Comparison of ENCODE assay signal across 11 cellular contexts in the genomic region with DNA sequence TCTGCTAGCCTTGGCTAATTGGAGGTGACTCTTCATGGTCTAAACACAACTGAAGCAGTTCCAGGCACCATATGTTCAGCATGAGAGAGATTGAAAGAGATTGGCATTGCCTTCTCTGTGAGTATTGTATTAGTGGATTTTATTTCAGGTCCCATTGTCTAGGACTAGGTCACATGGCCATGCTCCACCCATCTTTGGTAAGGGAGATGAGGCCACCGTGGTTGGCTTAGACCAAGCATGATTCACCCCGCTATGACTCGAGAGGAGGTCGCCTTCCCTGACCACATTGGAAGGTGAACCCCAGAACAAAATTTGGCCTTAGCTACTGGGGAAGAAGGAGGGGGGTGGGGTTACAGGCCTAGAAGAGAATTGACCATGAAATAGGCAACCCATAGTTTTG.
A peak's percentile ranks its signal among the peaks of the same experiment; 100 is the strongest.
DNase-seq lines count a peak whose midpoint lies in the region; ATAC-seq lines count a peak whose summit lies in the region.
"Had no signal": no experiment of that assay in that cellular context is flagged by ENCODE, and none has a peak within 500 bp of the region (broad histone marks: within the 10 kb centered on the region; RNA-seq: fewer than 3 reads in every experiment).

No MANE protein-coding gene starts in this region.

- H3K4me1 Mint-ChIP-seq in naive thymus-derived CD4-positive, alpha-beta T cell: peaks cover 0 to 16% (median 14%) of the 10 kb centered on the region in 7 donors
- H3K4me1 Mint-ChIP-seq in CD8-positive, alpha-beta memory T cell: peaks cover 4 to 11% (median 10%) of the 10 kb centered on the region in 3 donors

- CTCF ChIA-PET in naive thymus-derived CD4-positive, alpha-beta T cell (lab: Charles Lee): no interaction called here
- CTCF ChIA-PET in CD8-positive, alpha-beta memory T cell (lab: Charles Lee): no interaction called here

- no peak overlapping the region for H3K4me3 ChIP-seq in naive thymus-derived CD4-positive, alpha-beta T cell (ENCODE audit: low read length)
- no peak overlapping the region for H3K4me3 ChIP-seq in CD8-positive, alpha-beta memory T cell (ENCODE audit: low read length)
- H3K4me3 ChIP-seq: skin epidermis, vagina had no signal

- H3K27me3 Mint-ChIP-seq in naive thymus-derived CD4-positive, alpha-beta T cell: no peaks in the 10 kb centered on the region
- peaks cover 0 to 3% of the 10 kb centered on the region in 2 donors for H3K27me3 Mint-ChIP-seq in CD8-positive, alpha-beta memory T cell

- no peak overlapping the region for H3K27ac Mint-ChIP-seq in naive thymus-derived CD4-positive, alpha-beta T cell
- no peak overlapping the region for H3K27ac Mint-ChIP-seq in CD8-positive, alpha-beta memory T cell

- peak; percentile 68 for ATAC-seq in naive thymus-derived CD4-positive, alpha-beta T cell
- no peak for ATAC-seq in GM21367 (IDR thresholded peaks at IDR 0.05; ENCODE audit: unreplicated experiment)

- H3K27ac ChIP-seq in naive thymus-derived CD4-positive, alpha-beta T cell (ENCODE audit: low read depth, low read length): no peak overlapping the region
- no peak overlapping the region for H3K27ac ChIP-seq in CD8-positive, alpha-beta memory T cell (ENCODE audit: low read depth, low read length)
- H3K27ac ChIP-seq: skin epidermis, vagina had no signal

- no peaks in the 10 kb centered on the region for H3K9me3 Mint-ChIP-seq in naive thymus-derived CD4-positive, alpha-beta T cell
- H3K9me3 Mint-ChIP-seq in CD8-positive, alpha-beta memory T cell: no peaks in the 10 kb centered on the region

- no peaks in the 10 kb centered on the region for H3K36me3 ChIP-seq in naive thymus-derived CD4-positive, alpha-beta T cell (ENCODE audit: control insufficient read depth in 2 of 3, insufficient read depth in 3 of 3, low read length in 3 of 3)
- H3K36me3 ChIP-seq in CD8-positive, alpha-beta memory T cell (ENCODE audit: insufficient read depth, low read length): no peaks in the 10 kb centered on the region
- H3K36me3 ChIP-seq: vagina had no signal

- POLR2A ChIA-PET in naive thymus-derived CD4-positive, alpha-beta T cell (lab: Charles Lee): interaction anchor here (1.5 to 2.6 kb wide), 2 partner anchors 30 to 40 kb away, joined by 4 to 14 read pairs; no protein-coding TSS in a partner anchor
- POLR2A ChIA-PET in CD8-positive, alpha-beta memory T cell (lab: Charles Lee): no interaction called here

- in situ Hi-C loops in Caki2 (cut with HindIII; ENCODE audit: low pct_unique_long_range_greater_than_20kb, low sequenced_read_pairs): no loop called here

- peaks cover under 1 to 2% of the 10 kb centered on the region in 2 donors for H3K4me1 ChIP-seq in naive thymus-derived CD4-positive, alpha-beta T cell (ENCODE audit: control insufficient read depth in 2 of 2, insufficient read depth in 2 of 2, low read length in 2 of 2)
- no peaks in the 10 kb centered on the region for H3K4me1 ChIP-seq in CD8-positive, alpha-beta memory T cell (ENCODE audit: insufficient read depth, low read length)
- H3K4me1 ChIP-seq: vagina had no signal

- no peak overlapping the region for H3K4me3 Mint-ChIP-seq in naive thymus-derived CD4-positive, alpha-beta T cell
- H3K4me3 Mint-ChIP-seq in CD8-positive, alpha-beta memory T cell: no peak overlapping the region

- DNase-seq in Caki2 (ENCODE audit: low read depth): peak; percentile 2
- peak; percentile 7 for DNase-seq in HS-27A (ENCODE audit: low read depth)
- DNase-seq in activated CD4-positive, alpha-beta T cell treated with anti-CD3 and anti-CD28 coated beads, Interleukin-2, amount 50 U/mL, for 48 hours: peak; percentile 12 to 27
- peak in 1 of 9 donors; percentile 22 for DNase-seq in naive thymus-derived CD4-positive, alpha-beta T cell
- DNase-seq in Kasumi-1 (lab: John Stamatoyannopoulos, UW): no peak
- DNase-seq in CD8-positive, alpha-beta memory T cell: no peak
- no peak for DNase-seq in C1 segment of cervical spinal cord (lab: John Stamatoyannopoulos, UW)
- DNase-seq: NCI-H187 had no signal

- intact Hi-C loops in naive thymus-derived CD4-positive, alpha-beta T cell (cut with micrococcal nuclease): loop anchor here (2.0 to 5.0 kb wide), 2 partner anchors 31 to 35 kb away; no protein-coding TSS in a partner anchor

- H3K36me3 Mint-ChIP-seq in naive thymus-derived CD4-positive, alpha-beta T cell: no peaks in the 10 kb centered on the region
- no peaks in the 10 kb centered on the region for H3K36me3 Mint-ChIP-seq in CD8-positive, alpha-beta memory T cell

- H3K27me3 ChIP-seq in naive thymus-derived CD4-positive, alpha-beta T cell (ENCODE audit: control insufficient read depth in 2 of 2, insufficient read depth in 2 of 2, low read length in 2 of 2): no peaks in the 10 kb centered on the region
- no peaks in the 10 kb centered on the region for H3K27me3 ChIP-seq in CD8-positive, alpha-beta memory T cell (ENCODE audit: insufficient read depth, low read length, poor library complexity, severe bottlenecking)
- H3K27me3 ChIP-seq: vagina had no signal

- H3K9me3 ChIP-seq in naive thymus-derived CD4-positive, alpha-beta T cell (ENCODE audit: control insufficient read depth in 2 of 3, low read length in 3 of 3): no peaks in the 10 kb centered on the region
- H3K9me3 ChIP-seq in CD8-positive, alpha-beta memory T cell (ENCODE audit: low read length): no peaks in the 10 kb centered on the region
- H3K9me3 ChIP-seq: vagina had no signal

Comparison
In these comparisons a context has a peak if more than half of its experiments do, and no peak if none do; other contexts are left out.
1. DNase-seq: peak in Caki2 (single experiment), HS-27A (single experiment) and activated CD4-positive, alpha-beta T cell treated with anti-CD3 and anti-CD28 coated beads, Interleukin-2, amount 50 U/mL, for 48 hours (2 of 2); none in Kasumi-1 (0 of 2), CD8-positive, alpha-beta memory T cell (0 of 5) and C1 segment of cervical spinal cord (0 of 14).